1 cellular context compared by ENCODE assay signal in genomic region chr5:61298066-61298465, GRCh38.
TF ChIP-seq lines count a peak whose summit lies in the region.

No MANE protein-coding gene starts in this region.

TF ChIP-seq in endothelial cell of umbilical vein, 7 proteins besides CTCF, POLR2A, EP300 and RAD21:
- TF ChIP-seq POLR2AphosphoS5 (IDR thresholded peaks at IDR 0.05; ENCODE audit: insufficient read depth, low read depth, low read length): no peak
- TF ChIP-seq MYC (IDR thresholded peaks at IDR 0.05; ENCODE audit: low read depth, low read length): no peak
- TF ChIP-seq GATA2 (IDR thresholded peaks at IDR 0.05; ENCODE audit: insufficient read depth, insufficient read length, low read depth, low read length): no peak
- no peak for TF ChIP-seq EZH2 (IDR thresholded peaks at IDR 0.05; ENCODE audit: borderline replicate concordance, low read depth, low read length, severe bottlenecking)
- no peak for TF ChIP-seq JUN (IDR thresholded peaks at IDR 0.05; ENCODE audit: borderline replicate concordance, insufficient read depth, insufficient read length, low read depth)
- no peak for TF ChIP-seq FOS (IDR thresholded peaks at IDR 0.05; ENCODE audit: borderline replicate concordance, insufficient read depth, low read length)
- TF ChIP-seq, protein P1, sequence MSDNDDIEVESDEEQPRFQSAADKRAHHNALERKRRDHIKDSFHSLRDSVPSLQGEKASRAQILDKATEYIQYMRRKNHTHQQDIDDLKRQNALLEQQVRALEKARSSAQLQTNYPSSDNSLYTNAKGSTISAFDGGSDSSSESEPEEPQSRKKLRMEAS (IDR thresholded peaks at IDR 0.05; ENCODE audit: insufficient read depth, insufficient read length): no peak
